Comparison of ENCODE assay signal across 8 cellular contexts in the genomic region with DNA sequence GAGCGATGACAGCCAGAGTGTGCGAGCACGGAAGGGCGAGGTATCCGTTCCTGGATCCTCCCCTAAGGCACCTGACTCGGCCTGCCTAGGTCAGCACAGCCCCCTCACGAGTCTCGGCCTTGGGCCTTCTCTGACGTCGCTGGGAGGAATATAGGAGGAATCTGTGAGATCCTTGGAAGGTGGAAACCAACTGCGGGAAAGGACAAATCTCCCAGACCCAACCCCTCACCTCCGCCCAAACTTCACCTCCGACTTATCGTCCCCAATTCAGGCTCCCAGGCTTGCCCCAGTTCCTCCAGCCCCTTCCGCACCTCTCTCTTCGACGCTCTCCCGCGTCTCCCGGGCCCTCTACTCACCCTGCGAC. TPM values are rescaled to one million over a fixed set of nuclear protein-coding genes. Genes with fewer than 3 reads are reported as not detected.
DNase-seq lines count a peak whose midpoint lies in the region; ATAC-seq lines count a peak whose summit lies in the region.

No MANE protein-coding gene starts in this region.

- H3K36me3 ChIP-seq in duodenal mucosa (ENCODE audit: control insufficient read depth in 1 of 2, insufficient read depth in 2 of 2, low read length in 2 of 2) = peaks cover 15 to 30% of the 10 kb centered on the region in 2 donors
- H3K36me3 ChIP-seq in mesendoderm (ENCODE audit: control insufficient read depth, insufficient read depth, low read length) = peaks cover 6% of the 10 kb centered on the region

- H3K27ac ChIP-seq in duodenal mucosa (ENCODE audit: low read depth, low read length) (peak overlapping the region; percentile 87), mesendoderm (ENCODE audit: low read depth, low read length) (peak overlapping the region; percentile 36), substantia nigra (ENCODE audit: low read depth, low read length, poor library complexity, severe bottlenecking) (peak overlapping the region; percentile 96)

- H3K79me1 ChIP-seq in mesendoderm (ENCODE audit: low read length) = peaks cover 20% of the 10 kb centered on the region

- H3K79me2 ChIP-seq in mesendoderm (ENCODE audit: control insufficient read depth, insufficient read depth, low read length) = peaks cover 22% of the 10 kb centered on the region

- H2BK5ac ChIP-seq in mesendoderm (ENCODE audit: low read length) = peak overlapping the region; percentile 80

- DNase-seq in mesendoderm (peak; percentile 42), substantia nigra (lab: John Stamatoyannopoulos, UW) (peak in 18 of 49 donors; percentile 2 to 48 (median 22)), cerebellum (ENCODE audit: low spot score) (no peak), NCI-H2107 treated with DMSO at 0.1 percent for 48 hours (lab: John Stamatoyannopoulos, UW; ENCODE audit: unreplicated experiment) (no peak)

- H3K4me3 ChIP-seq in duodenal mucosa (ENCODE audit: low read depth in 1 of 2, low read length in 2 of 2) (peak overlapping the region; percentile 97), mesendoderm (ENCODE audit: low read length) (peak overlapping the region; percentile 98)

- H3K9ac ChIP-seq in duodenal mucosa (ENCODE audit: low read depth in 1 of 2, low read length in 2 of 2) (peak overlapping the region; percentile 99), mesendoderm (ENCODE audit: low read length) (peak overlapping the region; percentile 99)

- no peak overlapping the region for H4K5ac ChIP-seq in mesendoderm (ENCODE audit: low read length)

- H3K4me2 ChIP-seq in mesendoderm (ENCODE audit: low read length) = peak overlapping the region; percentile 93

- WGBS in mesendoderm (ENCODE audit: extremely low coverage, insufficient coverage, low lambda C conversion rate) = no CpG with 5 or more reads among the region's 21 CpGs

- peak overlapping the region; percentile 29 for H2BK120ac ChIP-seq in mesendoderm (ENCODE audit: low read depth, low read length)

- peak overlapping the region; percentile 100 for H3K56ac ChIP-seq in mesendoderm (ENCODE audit: low read length)

- H3K4ac ChIP-seq in mesendoderm (ENCODE audit: low read depth, low read length) = peak overlapping the region; percentile 61

- peaks cover 14 to 16% of the 10 kb centered on the region in 2 donors for H3K4me1 ChIP-seq in duodenal mucosa (ENCODE audit: control insufficient read depth in 1 of 2, insufficient read depth in 2 of 2, low read length in 2 of 2)
- peaks cover 10% of the 10 kb centered on the region for H3K4me1 ChIP-seq in mesendoderm (ENCODE audit: control insufficient read depth, low read depth, low read length)

- H3K18ac ChIP-seq in mesendoderm (ENCODE audit: low read length) = peak overlapping the region; percentile 44

- no peak overlapping the region for H3K23ac ChIP-seq in mesendoderm (ENCODE audit: low read length)

- peak overlapping the region; percentile 18 for H2AK5ac ChIP-seq in mesendoderm (ENCODE audit: low read length)

- peak; percentile 12 for ATAC-seq in GM18873 (IDR thresholded peaks at IDR 0.05; ENCODE audit: low FRiP score, unreplicated experiment)
- peak; percentile 3 for ATAC-seq in HG03342 (IDR thresholded peaks at IDR 0.05; ENCODE audit: unreplicated experiment)
- peak; percentile 36 to 38 for ATAC-seq in activated CD4-positive, CD25-positive, alpha-beta regulatory T cell treated with anti-CD3 and anti-CD28 coated beads, Interleukin-2, amount 50 U/mL, for 24 hours

- H3K9me3 ChIP-seq in duodenal mucosa (ENCODE audit: control insufficient read depth in 1 of 2, low read length in 2 of 2) = no peaks in the 10 kb centered on the region

- no peak overlapping the region for H2BK15ac ChIP-seq in mesendoderm (replicated peaks; ENCODE audit: low read depth)

- H3K27me3 ChIP-seq in duodenal mucosa (ENCODE audit: control insufficient read depth in 1 of 2, insufficient read depth in 2 of 2, low read length in 2 of 2) (no peaks in the 10 kb centered on the region), mesendoderm (ENCODE audit: insufficient read depth, low read length, poor library complexity) (no peaks in the 10 kb centered on the region)

- H4K8ac ChIP-seq in mesendoderm (ENCODE audit: low read depth, low read length) = peak overlapping the region; percentile 3

RNA-seq across cellular contexts. Expression of gene APH1A, which starts 0.5 kb away (rescaled TPM):
- 55.8 TPM for polyA plus RNA-seq in mesendoderm (2013, experiment 1 of 2)
- 54.2 TPM for polyA plus RNA-seq in mesendoderm (2013, experiment 2 of 2)
- 56.2 TPM for total RNA-seq in cerebellum

RNA-seq across cellular contexts. Expression of gene C1orf54, which starts 4.3 kb away (rescaled TPM):
- polyA plus RNA-seq in mesendoderm (2013, experiment 1 of 2) = 13.3 TPM
- polyA plus RNA-seq in mesendoderm (2013, experiment 2 of 2) = 12.9 TPM
- 13.5 TPM for total RNA-seq in cerebellum

RNA-seq across cellular contexts. Expression of gene CA14, which starts 10.8 kb away (rescaled TPM):
- 14.7 TPM for polyA plus RNA-seq in mesendoderm (2013, experiment 1 of 2)
- 13.5 TPM for polyA plus RNA-seq in mesendoderm (2013, experiment 2 of 2)
- 7.3 TPM for total RNA-seq in cerebellum

RNA-seq across cellular contexts. Expression of gene CIART, which starts 14.0 kb away (rescaled TPM):
- 2.5 TPM for polyA plus RNA-seq in mesendoderm (2013, experiment 1 of 2)
- 2.0 TPM for polyA plus RNA-seq in mesendoderm (2013, experiment 2 of 2)
- total RNA-seq in cerebellum = 4.4 TPM

RNA-seq across cellular contexts. Expression of gene MRPS21, which starts 25.3 kb away (rescaled TPM):
- polyA plus RNA-seq in mesendoderm (2013, experiment 1 of 2) = 133 TPM
- polyA plus RNA-seq in mesendoderm (2013, experiment 2 of 2) = 132 TPM
- 33.3 TPM for total RNA-seq in cerebellum

Comparison
In these comparisons a context has a peak if more than half of its experiments do, and no peak if none do; other contexts are left out.
1. H3K27ac ChIP-seq: peak in every context shown above with its lines; median percentile 96 in substantia nigra; 87 in duodenal mucosa; 36 in mesendoderm.